ENCODE assay signal across 27 cellular contexts in the genomic region with DNA sequence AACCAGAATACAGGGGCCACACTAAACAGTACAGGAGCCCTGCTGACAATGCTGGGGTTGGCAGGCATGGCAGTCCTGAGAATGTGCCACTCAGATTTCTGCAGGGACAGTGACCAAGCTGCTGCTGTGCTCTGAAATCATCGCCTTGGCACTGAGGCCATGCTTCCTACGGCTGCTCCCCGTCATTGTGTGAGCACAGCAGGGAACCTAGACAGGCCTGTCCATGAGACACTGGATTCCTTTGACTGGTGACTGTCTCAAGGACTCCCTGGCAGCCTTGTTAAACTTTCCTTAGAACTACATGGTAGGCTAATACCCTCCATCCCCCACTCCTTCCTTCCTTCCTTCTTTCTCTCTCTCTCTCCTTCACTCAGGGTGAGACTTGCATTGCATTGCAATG.
DNase-seq lines count a peak whose midpoint lies in the region; ATAC-seq, FAIRE-seq and TF ChIP-seq lines count a peak whose summit lies in the region.
"Had no signal": no experiment of that assay in that cellular context is flagged by ENCODE, and none has a peak within 500 bp of the region (broad histone marks: within the 10 kb centered on the region; RNA-seq: fewer than 3 reads in every experiment).

No MANE protein-coding gene starts in this region.

- no peaks in the 10 kb centered on the region for H3K79me1 ChIP-seq in mesendoderm (ENCODE audit: low read length)

- no peak overlapping the region for H2AK5ac ChIP-seq in mesendoderm (ENCODE audit: low read length)

- H3K27me3 ChIP-seq in mesendoderm (ENCODE audit: insufficient read depth, low read length, poor library complexity) (no peaks in the 10 kb centered on the region), HepG2 (ENCODE audit: control insufficient read depth in 1 of 2, insufficient read depth in 2 of 2, low read length in 2 of 2) (no peaks in the 10 kb centered on the region)
- H3K27me3 ChIP-seq: testis had no signal

- H3K9me3 ChIP-seq in HepG2 (ENCODE audit: low read length): no peaks in the 10 kb centered on the region
- H3K9me3 ChIP-seq: BLaER1, breast epithelium, pancreas, testis had no signal

- in situ Hi-C loops in HepG2 (cut with HindIII; ENCODE audit: extremely low pct_ligation_motif_present, low pct_unique_long_range_greater_than_20kb): no loop called here

- no peaks in the 10 kb centered on the region for H3K4me1 Mint-ChIP-seq in effector memory CD8-positive, alpha-beta T cell (ENCODE audit: low read depth in 2 of 2)
- no peaks in the 10 kb centered on the region for H3K4me1 Mint-ChIP-seq in immature natural killer cell
- H3K4me1 Mint-ChIP-seq: natural killer cell had no signal

- no peaks in the 10 kb centered on the region for H4K20me1 ChIP-seq in HepG2 (ENCODE audit: insufficient read depth, low read length)
- H4K20me1 ChIP-seq: BLaER1 had no signal

- peaks cover 0 to 6% of the 10 kb centered on the region in 2 donors for H3K9me3 Mint-ChIP-seq in effector memory CD8-positive, alpha-beta T cell
- peaks cover 0 to 3% (median 0%) of the 10 kb centered on the region in 6 donors for H3K9me3 Mint-ChIP-seq in immature natural killer cell
- H3K9me3 Mint-ChIP-seq: natural killer cell had no signal

- no peak for TF ChIP-seq POLR2A in HepG2 (IDR thresholded peaks at IDR 0.05; ENCODE audit: insufficient read depth in 1 of 2, low read depth in 2 of 2, low read length in 2 of 2)

- no peaks in the 10 kb centered on the region for H3K36me3 Mint-ChIP-seq in effector memory CD8-positive, alpha-beta T cell (ENCODE audit: insufficient read depth)
- H3K36me3 Mint-ChIP-seq in immature natural killer cell: no peaks in the 10 kb centered on the region
- H3K36me3 Mint-ChIP-seq: natural killer cell had no signal

- H3K36me3 ChIP-seq in mesendoderm (ENCODE audit: control insufficient read depth, insufficient read depth, low read length) (no peaks in the 10 kb centered on the region), HepG2 (replicated peaks in 1 of 2; ENCODE audit: control insufficient read depth in 1 of 2, insufficient read depth in 2 of 2, low read length in 2 of 2) (no peaks in the 10 kb centered on the region)
- H3K36me3 ChIP-seq: BLaER1, breast epithelium, pancreas had no signal

- H3K23ac ChIP-seq in mesendoderm (ENCODE audit: low read length): no peak overlapping the region

- no peak overlapping the region for H3K4me3 ChIP-seq in mesendoderm (ENCODE audit: low read length)
- no peak overlapping the region for H3K4me3 ChIP-seq in HepG2 (replicated peaks in 1 of 3; ENCODE audit: insufficient read depth in 1 of 3, low read depth in 2 of 3, low read length in 3 of 3)
- H3K4me3 ChIP-seq: BLaER1, breast epithelium, GM12878, pancreas, testis had no signal

- intact Hi-C loops in HepG2 (cut with micrococcal nuclease; ENCODE audit: unreplicated experiment): no loop called here

- H3K4me2 ChIP-seq in mesendoderm (ENCODE audit: low read length): no peak overlapping the region
- H3K4me2 ChIP-seq in HepG2 (ENCODE audit: low read depth, low read length): no peak overlapping the region
- H3K4me2 ChIP-seq: BLaER1 had no signal

- H3K18ac ChIP-seq in mesendoderm (ENCODE audit: low read length): no peak overlapping the region

- H3K79me2 ChIP-seq in mesendoderm (ENCODE audit: control insufficient read depth, insufficient read depth, low read length) (no peaks in the 10 kb centered on the region), HepG2 (ENCODE audit: insufficient read depth, low read length) (no peaks in the 10 kb centered on the region)

- no peak for TF ChIP-seq RAD21 in HepG2 (CRISPR knock-in tag; IDR thresholded peaks at IDR 0.05)

- POLR2A ChIA-PET in HepG2 (lab: Yijun Ruan, JAX): no interaction called here

- H3K27me3 Mint-ChIP-seq in effector memory CD8-positive, alpha-beta T cell: no peaks in the 10 kb centered on the region
- H3K27me3 Mint-ChIP-seq in immature natural killer cell (ENCODE audit: low read depth in 3 of 3): peaks cover 1 to 9% (median 7%) of the 10 kb centered on the region in 3 donors

- no peak overlapping the region for H2BK15ac ChIP-seq in mesendoderm (replicated peaks; ENCODE audit: low read depth)

- WGBS in mesendoderm (ENCODE audit: extremely low coverage, insufficient coverage, low lambda C conversion rate): no CpG with 5 or more reads among the region's 3 CpGs
- no CpG with 5 or more reads among the region's 3 CpGs for WGBS in HepG2 (ENCODE audit: low lambda C conversion rate)

- no TSS peak for BruUV-seq in HepG2 (replicated peaks; lab: Mats Ljungman, UMichigan)

- no peak overlapping the region for H3K27ac ChIP-seq in mesendoderm (ENCODE audit: low read depth, low read length)
- H3K27ac ChIP-seq in HepG2 (ENCODE audit: extremely low read length, insufficient read depth, low read length): no peak overlapping the region
- H3K27ac ChIP-seq: BLaER1, breast epithelium, pancreas, testis had no signal

- H3K56ac ChIP-seq in mesendoderm (ENCODE audit: low read length): no peak overlapping the region

- H3K27ac Mint-ChIP-seq in effector memory CD8-positive, alpha-beta T cell: no peak overlapping the region
- no peak overlapping the region for H3K27ac Mint-ChIP-seq in immature natural killer cell
- H3K27ac Mint-ChIP-seq: natural killer cell had no signal

- H3K9ac ChIP-seq in mesendoderm (ENCODE audit: low read length) (no peak overlapping the region), HepG2 (ENCODE audit: insufficient read depth, low read depth, low read length) (no peak overlapping the region)
- H3K9ac ChIP-seq: BLaER1 had no signal

- no peak overlapping the region for H4K8ac ChIP-seq in mesendoderm (ENCODE audit: low read depth, low read length)

- no peak for TF ChIP-seq EP300 in HepG2 (IDR thresholded peaks at IDR 0.05; ENCODE audit: low read depth in 2 of 2, low read length in 2 of 2)
- TF ChIP-seq EP300 in HepG2 (CRISPR knock-in tag; IDR thresholded peaks at IDR 0.05; ENCODE audit: borderline replicate concordance): no peak

- no peak for TF ChIP-seq CTCF in HepG2 (CRISPR knock-in tag; IDR thresholded peaks at IDR 0.05)

- ATAC-seq in effector memory CD8-positive, alpha-beta T cell (replicated peaks): no peak
- ATAC-seq in HepG2: no peak
- ATAC-seq: GM12878, natural killer cell, Panc1, pancreas, right cardiac atrium had no signal

- no peak overlapping the region for H4K5ac ChIP-seq in mesendoderm (ENCODE audit: low read length)

- DNase-seq in EH (ENCODE audit: low read depth): peak; percentile 7
- DNase-seq in NCI-H69 (lab: John Stamatoyannopoulos, UW): peak; percentile 70
- peak; percentile 53 for DNase-seq in ecto neural progenitor cell (ENCODE audit: low spot score)
- DNase-seq in mesendoderm: peak; percentile 43
- no peak for DNase-seq in effector memory CD8-positive, alpha-beta T cell
- DNase-seq in HepG2 (ENCODE audit: low spot score): no peak
- DNase-seq in cortex of kidney (lab: John Stamatoyannopoulos, UW): no peak
- DNase-seq in immature natural killer cell: no peak
- DNase-seq: activated CD4-positive, alpha-beta T cell treated with anti-CD3 and anti-CD28 coated beads for 1 hour; activated CD8-positive, alpha-beta memory T cell treated with anti-CD3 and anti-CD28 coated beads for 24 hours; activated gamma-delta T cell; activated T-cell treated with anti-CD3 and anti-CD28 coated beads, Interleukin-2, amount 50 U/mL, for 1 hour; DMS79 treated with DMSO at 0.1 percent for 48 hours; natural killer cell; NCI-H1092 treated with DMSO at 0.1 percent for 48 hours; NCI-H2029 treated with DMSO at 0.1 percent for 48 hours; NCI-H510A; NK-92 treated with Interleukin-12 subunit alpha and Interleukin-12 subunit beta, amount 100 ng/mL, for 24 hours; pancreas; stimulated activated CD4-positive, alpha-beta T cell treated with anti-CD3 and anti-CD28 coated beads, Interleukin-4, amount 100 ng/mL, for 4 hours; stimulated activated naive CD4-positive, alpha-beta T cell; testis had no signal

- no peak overlapping the region for H3K4ac ChIP-seq in mesendoderm (ENCODE audit: low read depth, low read length)

- no peak overlapping the region for H3K4me3 Mint-ChIP-seq in effector memory CD8-positive, alpha-beta T cell
- no peak overlapping the region for H3K4me3 Mint-ChIP-seq in immature natural killer cell
- H3K4me3 Mint-ChIP-seq: natural killer cell had no signal

- CTCF ChIA-PET in HepG2 (lab: Yijun Ruan, JAX; ENCODE audit: low intra/inter-chr PET ratio, low total read pairs): no interaction called here

- no peak overlapping the region for H2BK120ac ChIP-seq in mesendoderm (ENCODE audit: low read depth, low read length)

- no peak for FAIRE-seq in HepG2 (lab: Jason Lieb, UNC)
- FAIRE-seq: GM12878, pancreas had no signal

- H3K4me1 ChIP-seq in mesendoderm (ENCODE audit: control insufficient read depth, low read depth, low read length): no peaks in the 10 kb centered on the region
- H3K4me1 ChIP-seq in HepG2 (ENCODE audit: insufficient read depth, low read length): peaks cover 21% of the 10 kb centered on the region
- H3K4me1 ChIP-seq: BLaER1, breast epithelium, pancreas, testis had no signal

- H2AFZ ChIP-seq in HepG2 (ENCODE audit: low read length): no peak overlapping the region

- H2BK5ac ChIP-seq in mesendoderm (ENCODE audit: low read length): no peak overlapping the region

TF ChIP-seq in HepG2, 621 proteins besides CTCF, POLR2A, EP300 and RAD21:
- TF ChIP-seq, protein P1, sequence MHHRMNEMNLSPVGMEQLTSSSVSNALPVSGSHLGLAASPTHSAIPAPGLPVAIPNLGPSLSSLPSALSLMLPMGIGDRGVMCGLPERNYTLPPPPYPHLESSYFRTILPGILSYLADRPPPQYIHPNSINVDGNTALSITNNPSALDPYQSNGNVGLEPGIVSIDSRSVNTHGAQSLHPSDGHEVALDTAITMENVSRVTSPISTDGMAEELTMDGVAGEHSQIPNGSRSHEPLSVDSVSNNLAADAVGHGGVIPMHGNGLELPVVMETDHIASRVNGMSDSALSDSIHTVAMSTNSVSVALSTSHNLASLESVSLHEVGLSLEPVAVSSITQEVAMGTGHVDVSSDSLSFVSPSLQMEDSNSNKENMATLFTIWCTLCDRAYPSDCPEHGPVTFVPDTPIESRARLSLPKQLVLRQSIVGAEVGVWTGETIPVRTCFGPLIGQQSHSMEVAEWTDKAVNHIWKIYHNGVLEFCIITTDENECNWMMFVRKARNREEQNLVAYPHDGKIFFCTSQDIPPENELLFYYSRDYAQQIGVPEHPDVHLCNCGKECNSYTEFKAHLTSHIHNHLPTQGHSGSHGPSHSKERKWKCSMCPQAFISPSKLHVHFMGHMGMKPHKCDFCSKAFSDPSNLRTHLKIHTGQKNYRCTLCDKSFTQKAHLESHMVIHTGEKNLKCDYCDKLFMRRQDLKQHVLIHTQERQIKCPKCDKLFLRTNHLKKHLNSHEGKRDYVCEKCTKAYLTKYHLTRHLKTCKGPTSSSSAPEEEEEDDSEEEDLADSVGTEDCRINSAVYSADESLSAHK (CRISPR knock-in tag; IDR thresholded peaks at IDR 0.05; ENCODE audit: borderline replicate concordance): no peak
- TF ChIP-seq MYNN (CRISPR knock-in tag; IDR thresholded peaks at IDR 0.05; ENCODE audit: low read depth): no peak
- TF ChIP-seq SSRP1 (CRISPR knock-in tag; IDR thresholded peaks at IDR 0.05): no peak
- no peak for TF ChIP-seq RAD51 (IDR thresholded peaks at IDR 0.05; ENCODE audit: borderline replicate concordance)
- no peak for TF ChIP-seq MXD3 (CRISPR knock-in tag; IDR thresholded peaks at IDR 0.05)

Comparison
In these comparisons a context has a peak if more than half of its experiments do, and no peak if none do; other contexts are left out.
1. DNase-seq: peak in EH (single experiment), NCI-H69 (single experiment), ecto neural progenitor cell (single experiment) and mesendoderm (single experiment); none in effector memory CD8-positive, alpha-beta T cell (0 of 3), HepG2 (single experiment), cortex of kidney (single experiment) and immature natural killer cell (0 of 3).